1 cellular context compared by ENCODE assay signal in the genomic region with DNA sequence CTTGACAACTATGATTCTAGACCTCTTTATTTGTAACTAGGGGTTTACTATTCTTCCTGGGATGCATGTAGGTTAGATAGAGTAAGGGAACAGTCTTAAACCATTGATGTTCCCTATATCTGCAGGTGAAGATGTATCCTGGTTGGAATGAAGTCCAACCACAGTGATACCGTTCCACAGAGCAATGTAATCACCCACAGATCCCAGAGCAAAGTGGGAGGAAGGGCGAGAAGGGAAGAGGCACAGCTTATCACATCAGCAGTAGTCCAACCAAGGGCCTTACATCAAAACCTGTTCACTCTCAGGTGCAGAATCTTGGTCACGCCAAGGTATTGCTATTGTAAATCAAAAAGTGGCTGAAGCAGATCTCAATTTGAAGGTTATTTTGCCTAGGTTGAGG.
TF ChIP-seq lines count a peak whose summit lies in the region.

No MANE protein-coding gene starts in this region.

TF ChIP-seq in IMR-90, 13 proteins besides CTCF, POLR2A, EP300 and RAD21 (continued from another document):
- TF ChIP-seq RFX5 (IDR thresholded peaks at IDR 0.05; ENCODE audit: low read depth, low read length): no peak
- TF ChIP-seq, protein P1, sequence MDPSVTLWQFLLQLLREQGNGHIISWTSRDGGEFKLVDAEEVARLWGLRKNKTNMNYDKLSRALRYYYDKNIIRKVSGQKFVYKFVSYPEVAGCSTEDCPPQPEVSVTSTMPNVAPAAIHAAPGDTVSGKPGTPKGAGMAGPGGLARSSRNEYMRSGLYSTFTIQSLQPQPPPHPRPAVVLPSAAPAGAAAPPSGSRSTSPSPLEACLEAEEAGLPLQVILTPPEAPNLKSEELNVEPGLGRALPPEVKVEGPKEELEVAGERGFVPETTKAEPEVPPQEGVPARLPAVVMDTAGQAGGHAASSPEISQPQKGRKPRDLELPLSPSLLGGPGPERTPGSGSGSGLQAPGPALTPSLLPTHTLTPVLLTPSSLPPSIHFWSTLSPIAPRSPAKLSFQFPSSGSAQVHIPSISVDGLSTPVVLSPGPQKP (IDR thresholded peaks at IDR 0.05; ENCODE audit: borderline replicate concordance, low read depth, low read length): no peak
- TF ChIP-seq RCOR1 (IDR thresholded peaks at IDR 0.05; ENCODE audit: insufficient replicate concordance, low read length): no peak
- TF ChIP-seq MAZ (IDR thresholded peaks at IDR 0.05; ENCODE audit: borderline replicate concordance, low read depth, low read length): no peak
- TF ChIP-seq CEBPB (IDR thresholded peaks at IDR 0.05; ENCODE audit: low read depth, low read length): no peak
